11 cellular contexts compared by ENCODE assay signal in the genomic region with DNA sequence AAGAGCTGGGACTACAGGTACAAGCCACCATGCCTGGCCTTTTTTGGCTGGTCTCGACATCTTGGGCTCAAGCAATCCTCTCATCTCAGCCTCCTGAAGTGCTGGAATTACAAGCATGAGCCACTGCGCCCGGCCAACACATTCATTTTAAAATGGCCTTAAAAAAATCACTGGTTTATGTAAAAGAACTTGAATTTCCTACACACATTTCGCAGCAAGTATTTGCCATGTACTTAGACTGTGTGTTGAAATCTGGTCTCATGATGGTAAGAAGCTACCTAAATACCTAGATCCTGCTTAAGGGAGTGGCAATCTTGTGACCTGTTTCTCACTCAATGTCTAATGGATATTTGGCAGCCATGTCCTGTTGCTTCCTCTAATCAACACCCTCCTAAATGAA. TPM values are rescaled to one million over a fixed set of nuclear protein-coding genes. Genes with fewer than 3 reads are reported as not detected.
DNase-seq lines count a peak whose midpoint lies in the region; ATAC-seq and TF ChIP-seq lines count a peak whose summit lies in the region.
"Had no signal": no experiment of that assay in that cellular context is flagged by ENCODE, and none has a peak within 500 bp of the region (broad histone marks: within the 10 kb centered on the region; RNA-seq: fewer than 3 reads in every experiment).

No MANE protein-coding gene starts in this region.

- no peak for ATAC-seq in central memory CD8-positive, alpha-beta T cell (replicated peaks; ENCODE audit: extremely low read depth, poor library complexity, severe bottlenecking)
- ATAC-seq in upper lobe of left lung (ENCODE audit: low FRiP score in 2 of 2) = peak in 1 of 2 donors; percentile 52
- no peak for ATAC-seq in GM18868 (IDR thresholded peaks at IDR 0.05; ENCODE audit: unreplicated experiment)
- no peak for ATAC-seq in foreskin keratinocyte

- H3K27me3 Mint-ChIP-seq in activated naive CD4-positive, alpha-beta T cell treated with anti-CD3 and anti-CD28 coated beads, Interleukin-2, amount 50 U/mL, for 24 hours = no peaks in the 10 kb centered on the region
- H3K27me3 Mint-ChIP-seq in central memory CD8-positive, alpha-beta T cell = no peaks in the 10 kb centered on the region
- no peaks in the 10 kb centered on the region for H3K27me3 Mint-ChIP-seq in mesothelial cell of epicardium (ENCODE audit: low read depth)
- H3K27me3 Mint-ChIP-seq: memory B cell had no signal

- H3K36me3 Mint-ChIP-seq in activated naive CD4-positive, alpha-beta T cell treated with anti-CD3 and anti-CD28 coated beads, Interleukin-2, amount 50 U/mL, for 24 hours = peaks cover 22% of the 10 kb centered on the region
- peaks cover 39% of the 10 kb centered on the region for H3K36me3 Mint-ChIP-seq in central memory CD8-positive, alpha-beta T cell (ENCODE audit: insufficient read depth)
- peaks cover 12% of the 10 kb centered on the region for H3K36me3 Mint-ChIP-seq in mesothelial cell of epicardium

- peak in 1 of 4 donors; percentile 27 for TF ChIP-seq EP300 in upper lobe of left lung (IDR thresholded peaks at IDR 0.05)

- peaks cover 0 to 32% (median 10%) of the 10 kb centered on the region in 4 donors for H3K36me3 ChIP-seq in upper lobe of left lung

- TF ChIP-seq CTCF in mesothelial cell of epicardium (IDR thresholded peaks at IDR 0.05; ENCODE audit: unreplicated experiment) = no peak
- no peak for TF ChIP-seq CTCF in upper lobe of left lung (IDR thresholded peaks at IDR 0.05)
- TF ChIP-seq CTCF in foreskin keratinocyte (conservative IDR thresholded peaks at IDR 0.05) = no peak

- H3K27ac ChIP-seq in upper lobe of left lung (peak overlapping the region; percentile 61 to 83 (median 74)), foreskin keratinocyte (no peak overlapping the region)

- 71 to 74% methylated on average over 4 of the region's 4 CpGs for WGBS in upper lobe of left lung, 2 donors

- peaks cover 84% of the 10 kb centered on the region for H3K4me1 Mint-ChIP-seq in activated naive CD4-positive, alpha-beta T cell treated with anti-CD3 and anti-CD28 coated beads, Interleukin-2, amount 50 U/mL, for 24 hours
- H3K4me1 Mint-ChIP-seq in central memory CD8-positive, alpha-beta T cell = peaks cover 62% of the 10 kb centered on the region
- H3K4me1 Mint-ChIP-seq in mesothelial cell of epicardium = peaks cover 18% of the 10 kb centered on the region

- no peak for TF ChIP-seq POLR2A in upper lobe of left lung (IDR thresholded peaks at IDR 0.05)

- H3K27me3 ChIP-seq in upper lobe of left lung (no peaks in the 10 kb centered on the region), foreskin keratinocyte (no peaks in the 10 kb centered on the region)

- no peaks in the 10 kb centered on the region for H3K9me3 ChIP-seq in upper lobe of left lung

- no peaks in the 10 kb centered on the region for H3K9me3 Mint-ChIP-seq in activated naive CD4-positive, alpha-beta T cell treated with anti-CD3 and anti-CD28 coated beads, Interleukin-2, amount 50 U/mL, for 24 hours
- no peaks in the 10 kb centered on the region for H3K9me3 Mint-ChIP-seq in central memory CD8-positive, alpha-beta T cell
- no peaks in the 10 kb centered on the region for H3K9me3 Mint-ChIP-seq in mesothelial cell of epicardium
- H3K9me3 Mint-ChIP-seq: memory B cell had no signal

- H3K4me1 ChIP-seq in upper lobe of left lung = peaks cover 18 to 34% (median 27%) of the 10 kb centered on the region in 4 donors
- H3K4me1 ChIP-seq in foreskin keratinocyte = no peaks in the 10 kb centered on the region

- peak overlapping the region; percentile 33 for H3K4me3 Mint-ChIP-seq in activated naive CD4-positive, alpha-beta T cell treated with anti-CD3 and anti-CD28 coated beads, Interleukin-2, amount 50 U/mL, for 24 hours
- peak overlapping the region; percentile 6 for H3K4me3 Mint-ChIP-seq in central memory CD8-positive, alpha-beta T cell
- H3K4me3 Mint-ChIP-seq in mesothelial cell of epicardium = no peak overlapping the region
- H3K4me3 Mint-ChIP-seq: memory B cell had no signal

- no peak for DNase-seq in activated naive CD4-positive, alpha-beta T cell treated with Interleukin-2 at 50 U/mL for 16 hours
- no peak for DNase-seq in central memory CD8-positive, alpha-beta T cell (ENCODE audit: low spot score in 2 of 2)
- DNase-seq in mesothelial cell of epicardium (ENCODE audit: low spot score in 2 of 2, unreplicated experiment in 2 of 2) = no peak
- no peak for DNase-seq in upper lobe of left lung
- DNase-seq in foreskin keratinocyte = no peak
- DNase-seq in stimulated activated CD4-positive, alpha-beta T cell treated with anti-CD3 and anti-CD28 coated beads, Interleukin-4, amount 100 ng/mL, for 24 hours = no peak
- DNase-seq: erythroblast, Karpas-422 had no signal

- no peak overlapping the region for H3K4me3 ChIP-seq in upper lobe of left lung

- H3K27ac Mint-ChIP-seq in activated naive CD4-positive, alpha-beta T cell treated with anti-CD3 and anti-CD28 coated beads, Interleukin-2, amount 50 U/mL, for 24 hours = peak overlapping the region; percentile 79
- H3K27ac Mint-ChIP-seq in central memory CD8-positive, alpha-beta T cell (ENCODE audit: low read depth) = peak overlapping the region; percentile 73
- peak overlapping the region; percentile 10 for H3K27ac Mint-ChIP-seq in mesothelial cell of epicardium
- H3K27ac Mint-ChIP-seq: memory B cell had no signal

RNA-seq across cellular contexts. Expression of a gene that starts 8.5 kb away (rescaled TPM):
- total RNA-seq in mesothelial cell of epicardium (40.3 to 44.3 TPM (median 42.8 TPM) in 3 replicates), upper lobe of left lung (100 to 1,000 TPM; 113 to 295 (median 121) TPM), foreskin keratinocyte (23.4 and 27.4 TPM in 2 replicates)
- polyA plus RNA-seq in foreskin keratinocyte = 15.1 and 18.8 TPM in 2 replicates

RNA-seq across cellular contexts. Expression of a gene that starts 50.1 kb away (rescaled TPM):
- total RNA-seq in mesothelial cell of epicardium = 62.0 to 63.0 TPM (median 62.5 TPM) in 3 replicates
- 10 to 100 TPM; 31.1 to 76.5 (median 55.4) TPM for total RNA-seq in upper lobe of left lung
- total RNA-seq in foreskin keratinocyte = 30.6 and 31.4 TPM in 2 replicates
- polyA plus RNA-seq in foreskin keratinocyte = 16.2 and 18.9 TPM in 2 replicates

Comparison
In these comparisons a context has a peak if more than half of its experiments do, and no peak if none do; other contexts are left out.
1. H3K27ac Mint-ChIP-seq: peak in every context shown above with its lines; median percentile 79 in activated naive CD4-positive, alpha-beta T cell treated with anti-CD3 and anti-CD28 coated beads, Interleukin-2, amount 50 U/mL, for 24 hours; 73 in central memory CD8-positive, alpha-beta T cell; 10 in mesothelial cell of epicardium.